ENCODE assay signal across 2 cellular contexts in the genomic region with DNA sequence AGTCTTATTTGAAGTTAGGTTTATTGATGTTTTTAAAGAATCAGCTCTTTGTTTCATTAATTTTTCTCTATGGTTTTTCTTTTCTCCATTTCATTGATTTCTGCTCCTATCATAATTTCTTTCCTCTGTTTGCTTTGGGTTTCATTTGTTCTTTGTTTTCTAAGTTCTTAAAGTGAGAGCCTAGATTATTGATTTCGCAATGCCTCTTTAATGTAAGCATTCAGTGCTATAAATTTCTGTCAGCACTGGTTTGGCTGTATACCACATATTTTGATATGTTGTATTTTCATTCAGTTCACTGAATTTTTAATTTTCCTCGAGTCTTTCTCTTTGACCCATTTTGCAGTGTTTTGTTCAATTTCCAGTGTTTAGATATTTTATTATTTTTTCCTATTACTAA.
TF ChIP-seq lines count a peak whose summit lies in the region.

No MANE protein-coding gene starts in this region.

TF ChIP-seq in HepG2, 621 proteins besides CTCF, POLR2A, EP300 and RAD21:
- TF ChIP-seq ZFAT (CRISPR knock-in tag; conservative IDR thresholded peaks at IDR 0.05) = no peak
- TF ChIP-seq, protein P1, sequence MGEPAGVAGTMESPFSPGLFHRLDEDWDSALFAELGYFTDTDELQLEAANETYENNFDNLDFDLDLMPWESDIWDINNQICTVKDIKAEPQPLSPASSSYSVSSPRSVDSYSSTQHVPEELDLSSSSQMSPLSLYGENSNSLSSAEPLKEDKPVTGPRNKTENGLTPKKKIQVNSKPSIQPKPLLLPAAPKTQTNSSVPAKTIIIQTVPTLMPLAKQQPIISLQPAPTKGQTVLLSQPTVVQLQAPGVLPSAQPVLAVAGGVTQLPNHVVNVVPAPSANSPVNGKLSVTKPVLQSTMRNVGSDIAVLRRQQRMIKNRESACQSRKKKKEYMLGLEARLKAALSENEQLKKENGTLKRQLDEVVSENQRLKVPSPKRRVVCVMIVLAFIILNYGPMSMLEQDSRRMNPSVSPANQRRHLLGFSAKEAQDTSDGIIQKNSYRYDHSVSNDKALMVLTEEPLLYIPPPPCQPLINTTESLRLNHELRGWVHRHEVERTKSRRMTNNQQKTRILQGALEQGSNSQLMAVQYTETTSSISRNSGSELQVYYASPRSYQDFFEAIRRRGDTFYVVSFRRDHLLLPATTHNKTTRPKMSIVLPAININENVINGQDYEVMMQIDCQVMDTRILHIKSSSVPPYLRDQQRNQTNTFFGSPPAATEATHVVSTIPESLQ (CRISPR knock-in tag; conservative IDR thresholded peaks at IDR 0.05) = no peak
- TF ChIP-seq ETV6 (CRISPR knock-in tag; conservative IDR thresholded peaks at IDR 0.05) = no peak
- peak; percentile 73 for TF ChIP-seq CEBPB (IDR thresholded peaks at IDR 0.05; ENCODE audit: borderline replicate concordance, low read depth, low read length)

TF ChIP-seq in H1, 55 proteins besides CTCF, POLR2A, EP300 and RAD21:
- no peak for TF ChIP-seq SAP30 (IDR thresholded peaks at IDR 0.05; ENCODE audit: insufficient read depth, insufficient replicate concordance, low read length)
- no peak for TF ChIP-seq SP2 (IDR thresholded peaks at IDR 0.05; ENCODE audit: low read length)
- no peak for TF ChIP-seq JUN (IDR thresholded peaks at IDR 0.05; ENCODE audit: low read depth, low read length)
- TF ChIP-seq CEBPB (IDR thresholded peaks at IDR 0.05; ENCODE audit: low read depth, low read length) = peak; percentile 51; the same call in 1 of the 2 replicates
- no peak for TF ChIP-seq SP4 (IDR thresholded peaks at IDR 0.05; ENCODE audit: low read length)
